9 cellular contexts compared by ENCODE assay signal in the genomic region with DNA sequence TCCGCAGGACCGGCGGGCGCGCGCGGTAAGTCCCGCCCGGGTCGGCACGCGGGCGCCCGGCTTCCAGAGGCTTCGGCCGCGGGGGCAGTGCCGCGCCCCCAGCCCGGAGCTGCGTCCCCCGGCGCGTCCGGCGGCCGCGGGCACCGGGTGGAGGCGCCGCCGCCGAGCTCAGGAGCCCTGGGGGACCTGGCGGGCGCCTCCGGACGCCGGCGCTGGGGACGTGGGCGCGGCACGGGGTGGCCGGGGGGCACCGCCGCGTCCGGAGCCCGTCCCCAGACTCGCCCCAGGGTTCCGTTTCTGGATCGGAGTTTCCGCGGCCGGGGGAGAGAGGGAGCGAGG. TPM values are rescaled to one million over a fixed set of nuclear protein-coding genes. Genes with fewer than 3 reads are reported as not detected.
DNase-seq lines count a peak whose midpoint lies in the region; ATAC-seq and TF ChIP-seq lines count a peak whose summit lies in the region.
"Had no signal": no experiment of that assay in that cellular context is flagged by ENCODE, and none has a peak within 500 bp of the region (broad histone marks: within the 10 kb centered on the region; RNA-seq: fewer than 3 reads in every experiment).

No MANE protein-coding gene starts in this region.

- intact Hi-C loops in heart left ventricle (cut with DNase I): loop anchor here in 8 of 10 donors (2.0 to 10.0 kb wide), 10 partner anchors 37 to 160 kb away; a partner anchor contains a TSS

- peaks cover 5 to 59% (median 32%) of the 10 kb centered on the region in 12 donors for H3K4me1 ChIP-seq in heart left ventricle
- H3K4me1 ChIP-seq in smooth muscle cell (ENCODE audit: low read depth): peaks cover 11% of the 10 kb centered on the region

- H3K4me3 ChIP-seq in SK-N-MC (peak overlapping the region; percentile 80), heart left ventricle (peak overlapping the region; percentile 16 to 98 (median 81)), smooth muscle cell (peak overlapping the region; percentile 65)

- DNase-seq in SK-N-MC (ENCODE audit: low read depth, low spot score): no peak
- no peak for DNase-seq in heart left ventricle
- DNase-seq in smooth muscle cell (lab: John Stamatoyannopoulos, UW; ENCODE audit: unreplicated experiment): no peak
- no peak for DNase-seq in NCI-H446 (lab: John Stamatoyannopoulos, UW)
- DNase-seq in activated gamma-delta T cell treated with Interleukin-2 at 50 U/mL for 16 hours: no peak

- H3K9ac ChIP-seq in SK-N-MC (ENCODE audit: insufficient read length) (peak overlapping the region; percentile 58), smooth muscle cell (ENCODE audit: low read depth) (peak overlapping the region; percentile 47)

- peak overlapping the region; percentile 92 for H2AFZ ChIP-seq in smooth muscle cell (ENCODE audit: low read depth)

- H3K36me3 ChIP-seq in SK-N-MC (ENCODE audit: insufficient read depth, low read length): no peaks in the 10 kb centered on the region
- H3K36me3 ChIP-seq in heart left ventricle: no peaks in the 10 kb centered on the region
- no peaks in the 10 kb centered on the region for H3K36me3 ChIP-seq in smooth muscle cell (ENCODE audit: low read depth)

- no peak for TF ChIP-seq POLR2A in heart left ventricle (IDR thresholded peaks at IDR 0.05)

- H3K27me3 ChIP-seq in heart left ventricle (peaks cover 0 to 29% (median 0%) of the 10 kb centered on the region in 9 donors), smooth muscle cell (ENCODE audit: low read depth) (peaks cover 14% of the 10 kb centered on the region)

- peak; percentile 22 for ATAC-seq in GM19351 (IDR thresholded peaks at IDR 0.05; ENCODE audit: unreplicated experiment)
- ATAC-seq in heart left ventricle: peak in 1 of 4 donors; percentile 2
- ATAC-seq in HG03378 (IDR thresholded peaks at IDR 0.05; ENCODE audit: unreplicated experiment): no peak
- ATAC-seq in HG03097 (IDR thresholded peaks at IDR 0.05; ENCODE audit: low FRiP score, unreplicated experiment): no peak

- H3F3A ChIP-seq in smooth muscle cell (ENCODE audit: low read depth): no peaks in the 10 kb centered on the region

- no peak for TF ChIP-seq CTCF in heart left ventricle (IDR thresholded peaks at IDR 0.05)
- no peak for TF ChIP-seq CTCF in smooth muscle cell (IDR thresholded peaks at IDR 0.05; ENCODE audit: borderline replicate concordance, insufficient read depth, poor library complexity, severe bottlenecking)

- peak overlapping the region; percentile 93 for H3K4me2 ChIP-seq in smooth muscle cell

- WGBS in heart left ventricle, 4 donors: 1 to 2% (median 1%) methylated on average over 22 to 56 of the region's 56 CpGs
- 2% methylated on average over 31 of the region's 56 CpGs for WGBS in smooth muscle cell (ENCODE audit: low lambda C conversion rate)

- no peaks in the 10 kb centered on the region for H3K9me3 ChIP-seq in SK-N-MC (ENCODE audit: low read depth, low read length)
- no peaks in the 10 kb centered on the region for H3K9me3 ChIP-seq in heart left ventricle
- no peaks in the 10 kb centered on the region for H3K9me3 ChIP-seq in smooth muscle cell (replicated peaks; ENCODE audit: low read depth)

- H3K27ac ChIP-seq in SK-N-MC: no peak overlapping the region
- H3K27ac ChIP-seq in heart left ventricle: peak overlapping the region; percentile 81 to 97 (median 92)
- H3K27ac ChIP-seq in smooth muscle cell (ENCODE audit: low read depth): no peak overlapping the region

- no peaks in the 10 kb centered on the region for H3K79me2 ChIP-seq in smooth muscle cell (ENCODE audit: low read depth)

- H4K20me1 ChIP-seq in smooth muscle cell (ENCODE audit: low read depth): peaks cover 19% of the 10 kb centered on the region

RNA-seq across cellular contexts. Expression of a gene that starts 0.3 kb away (rescaled TPM):
- total RNA-seq in heart left ventricle (10 to 100 TPM; 19.3 to 61.4 (median 33.1) TPM), smooth muscle cell (9.4 and 12.3 TPM in 2 replicates)
- polyA plus RNA-seq in heart left ventricle (10 to 100 TPM; 31.2 to 40.0 TPM), smooth muscle cell (35.9 and 46.9 TPM in 2 replicates)

RNA-seq across cellular contexts. Expression of a gene that starts 20.3 kb away (rescaled TPM):
- total RNA-seq in heart left ventricle: not detected
- not detected for polyA plus RNA-seq in heart left ventricle
- total RNA-seq in smooth muscle cell: not detected in 2 replicates
- polyA plus RNA-seq in smooth muscle cell: not detected in 2 replicates
- polyA plus RNA-seq: IgD-negative memory B cell had no signal

Comparison
In these comparisons a context has a peak if more than half of its experiments do, and no peak if none do; other contexts are left out.
1. H3K27ac ChIP-seq: peak in heart left ventricle (12 of 12); none in SK-N-MC (single experiment) and smooth muscle cell (single experiment).
2. Peak in every context shown above with its lines, with median percentiles within 50 percentile points of each other: H3K4me3 ChIP-seq.